In genomic region chr15:51576911-51577500, GRCh38 we compare ENCODE assay signal across 12 cellular contexts. TPM values are rescaled to one million over a fixed set of nuclear protein-coding genes. Genes with fewer than 3 reads are reported as not detected.
A peak's percentile ranks its signal among the peaks of the same experiment; 100 is the strongest.
DNase-seq lines count a peak whose midpoint lies in the region; ATAC-seq, FAIRE-seq and TF ChIP-seq lines count a peak whose summit lies in the region.
"Had no signal": no experiment of that assay in that cellular context is flagged by ENCODE, and none has a peak within 500 bp of the region (broad histone marks: within the 10 kb centered on the region; RNA-seq: fewer than 3 reads in every experiment).

No MANE protein-coding gene starts in this region.

- in situ Hi-C loops in KBM-7 (cut with MboI; ENCODE audit: low pct_unique_long_range_greater_than_20kb, low sequenced_read_pairs) (no loop called here), astrocyte of the cerebellum (cut with HindIII; ENCODE audit: low sequenced_read_pairs) (no loop called here)

- H3K27me3 Mint-ChIP-seq in chondrocyte (ENCODE audit: low read depth), result no peaks in the 10 kb centered on the region

- H3K4me3 ChIP-seq in astrocyte of the cerebellum (ENCODE audit: low read depth, low read length) (no peak overlapping the region), keratinocyte (ENCODE audit: control insufficient read depth in 2 of 3, extremely low read depth in 1 of 3, insufficient read depth in 2 of 3, low read depth in 1 of 3, low read length in 3 of 3) (no peak overlapping the region), tibial nerve (no peak overlapping the region)

- H3K27me3 ChIP-seq in keratinocyte (ENCODE audit: control insufficient read depth, extremely low read depth, insufficient read depth, low read length) (no peaks in the 10 kb centered on the region), tibial nerve (no peaks in the 10 kb centered on the region)

- TF ChIP-seq POLR2A in tibial nerve (IDR thresholded peaks at IDR 0.05), result no peak

- H3K4me3 Mint-ChIP-seq in chondrocyte (ENCODE audit: unreplicated experiment), result no peak overlapping the region

- H3K4me1 ChIP-seq in keratinocyte (ENCODE audit: control insufficient read depth, extremely low read depth, insufficient read depth, low read length) (peaks cover 6% of the 10 kb centered on the region), tibial nerve (peaks cover 0 to 22% (median 10%) of the 10 kb centered on the region in 4 donors)

- peaks cover 14% of the 10 kb centered on the region for H3K4me1 Mint-ChIP-seq in chondrocyte (ENCODE audit: low read depth)

- H3K9me3 Mint-ChIP-seq in chondrocyte (ENCODE audit: low read depth), result peaks cover 10% of the 10 kb centered on the region

- ATAC-seq in GM21390 (IDR thresholded peaks at IDR 0.05; ENCODE audit: unreplicated experiment), result no peak

- TF ChIP-seq CTCF in astrocyte of the cerebellum (IDR thresholded peaks at IDR 0.05; ENCODE audit: low read depth, low read length, missing control alignments) (no peak), keratinocyte (optimal IDR thresholded peaks at IDR 0.05 in 1 of 3, IDR thresholded peaks at IDR 0.05 in 1 of 3, conservative IDR thresholded peaks at IDR 0.05 in 1 of 3; ENCODE audit: extremely low read depth in 1 of 3, insufficient read depth in 2 of 3, low read length in 3 of 3) (no peak), tibial nerve (IDR thresholded peaks at IDR 0.05) (no peak), chondrocyte (IDR thresholded peaks at IDR 0.05) (no peak)

- 54 to 75% methylated on average over 2 of the region's 2 CpGs for WGBS in tibial nerve, 2 donors

- TF ChIP-seq EP300 in tibial nerve (IDR thresholded peaks at IDR 0.05), result peak; percentile 27 to 85

- peak overlapping the region; percentile 44 for H3K4me2 ChIP-seq in keratinocyte (ENCODE audit: control insufficient read depth, extremely low read depth, insufficient read depth, low read depth, low read length)

- no peak for FAIRE-seq in keratinocyte (lab: Jason Lieb, UNC)

- no peak overlapping the region for H3K9ac ChIP-seq in keratinocyte (ENCODE audit: control insufficient read depth, extremely low read depth, insufficient read depth, low read length)

- H3K36me3 Mint-ChIP-seq in chondrocyte (ENCODE audit: low read depth), result peaks cover 3% of the 10 kb centered on the region

- no peaks in the 10 kb centered on the region for H3K9me3 ChIP-seq in keratinocyte (ENCODE audit: control insufficient read depth, low read depth, low read length)
- H3K9me3 ChIP-seq in tibial nerve, result peaks cover 0 to 4% (median 0%) of the 10 kb centered on the region in 4 donors

- H3K9me1 ChIP-seq in keratinocyte (ENCODE audit: control insufficient read depth, extremely low read depth, insufficient read depth, low read length), result no peaks in the 10 kb centered on the region

- H4K20me1 ChIP-seq in keratinocyte (ENCODE audit: control insufficient read depth, extremely low read depth, insufficient read depth, low read length), result no peaks in the 10 kb centered on the region

- DNase-seq in KBM-7 (peak; percentile 49), astrocyte of the cerebellum (ENCODE audit: low read depth) (peak; percentile 6), keratinocyte (ENCODE audit: low read depth, low spot score) (no peak), tibial nerve (ENCODE audit: low spot score in 2 of 2) (peak in 1 of 2 donors; percentile 51), NCI-H2029 (lab: John Stamatoyannopoulos, UW) (no peak), chondrocyte (ENCODE audit: low spot score) (no peak)
- no peak for DNase-seq in activated CD4-positive, alpha-beta T cell treated with anti-CD3 and anti-CD28 coated beads for 48 hours
- DNase-seq: activated CD4-positive, alpha-beta T cell treated with anti-CD3 and anti-CD28 coated beads, Interleukin-2, amount 50 U/mL, for 4 hours; anterior cingulate cortex; NCI-H1417; occipital lobe had no signal

- H3K27ac ChIP-seq in keratinocyte (ENCODE audit: control insufficient read depth, insufficient read depth, low read length) (no peak overlapping the region), tibial nerve (peak overlapping the region in 2 of 4 donors; percentile 56 to 70)

- peaks cover 1% of the 10 kb centered on the region for H3K79me2 ChIP-seq in keratinocyte (ENCODE audit: control insufficient read depth, insufficient read depth, low read length)

- H3K36me3 ChIP-seq in keratinocyte (ENCODE audit: control insufficient read depth in 2 of 2, extremely low read depth in 1 of 2, insufficient read depth in 2 of 2, low read length in 2 of 2), result no peaks in the 10 kb centered on the region
- no peaks in the 10 kb centered on the region for H3K36me3 ChIP-seq in tibial nerve

- H2AFZ ChIP-seq in keratinocyte (ENCODE audit: control insufficient read depth, low read length), result no peak overlapping the region

- no peak overlapping the region for H3K27ac Mint-ChIP-seq in chondrocyte (ENCODE audit: unreplicated experiment)

- dilution Hi-C loops in keratinocyte (cut with MboI; ENCODE audit: extremely low pct_ligation_motif_present, low sequenced_read_pairs), result no loop called here

RNA-seq across cellular contexts. Expression of gene DMXL2, which starts 45.6 kb away (rescaled TPM):
- polyA plus RNA-seq in keratinocyte, result 4.3 to 14.9 TPM (median 11.2 TPM) in 3 replicates
- polyA plus RNA-seq in keratinocyte (2011; ENCODE audit: low read depth), result 6.3 TPM
- 3.1 and 6.9 TPM in 2 replicates for polyA plus RNA-seq in keratinocyte (2011; cell fraction: cytosol; rRNA removed)
- 31.0 and 44.1 TPM in 2 replicates for polyA plus RNA-seq in keratinocyte (2011; cell fraction: nucleus; rRNA removed)
- polyA plus RNA-seq in keratinocyte (2012; ENCODE audit: low replicate concordance), result 6.5 and 6.9 TPM in 2 replicates
- polyA minus RNA-seq in keratinocyte, result 3.0 to 20.6 TPM (median 12.9 TPM) in 3 replicates
- polyA minus RNA-seq in keratinocyte (2011; cell fraction: cytosol; rRNA and poly(A)+ RNA removed), result 6.3 TPM
- polyA minus RNA-seq in keratinocyte (2011; cell fraction: nucleus; rRNA and poly(A)+ RNA removed), result 14.4 and 33.4 TPM in 2 replicates
- total RNA-seq in tibial nerve (10 to 100 TPM; 43.7 to 49.6 (median 47.0) TPM), chondrocyte (20.0 to 25.0 TPM (median 20.7 TPM) in 3 replicates)

Comparison
In these comparisons a context has a peak if more than half of its experiments do, and no peak if none do; other contexts are left out.
1. DNase-seq: peak in KBM-7 (single experiment) and astrocyte of the cerebellum (single experiment); none in keratinocyte (single experiment), NCI-H2029 (single experiment), activated CD4-positive, alpha-beta T cell treated with anti-CD3 and anti-CD28 coated beads for 48 hours (single experiment) and chondrocyte (single experiment).